ENCODE assay signal across 14 cellular contexts in the genomic region with DNA sequence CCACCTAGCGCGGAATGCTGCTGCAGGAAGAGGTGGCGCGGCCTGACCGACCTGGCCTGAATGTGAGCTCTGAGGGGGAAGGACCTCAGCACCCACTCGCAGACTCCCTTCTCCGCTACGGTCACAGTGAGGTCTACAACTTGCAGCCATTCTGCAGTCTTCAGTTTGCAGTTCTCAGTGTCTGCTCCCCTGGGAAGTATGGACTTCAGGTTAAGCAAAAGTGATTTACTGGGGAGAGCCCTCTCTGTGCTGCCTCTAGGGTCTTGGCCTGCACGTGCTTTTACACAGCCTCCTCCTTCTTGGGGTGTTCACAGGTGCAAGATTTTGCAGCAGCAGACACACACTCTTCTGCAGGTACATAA.
DNase-seq lines count a peak whose midpoint lies in the region; TF ChIP-seq lines count a peak whose summit lies in the region.
"Had no signal": no experiment of that assay in that cellular context is flagged by ENCODE, and none has a peak within 500 bp of the region (broad histone marks: within the 10 kb centered on the region; RNA-seq: fewer than 3 reads in every experiment).

No MANE protein-coding gene starts in this region.

- no peaks in the 10 kb centered on the region for H3K9me3 ChIP-seq in H9 (ENCODE audit: control insufficient read depth, low read depth, low read length)
- no peaks in the 10 kb centered on the region for H3K9me3 ChIP-seq in iPS-18c (ENCODE audit: control insufficient read depth, insufficient read depth, low read length)
- H3K9me3 ChIP-seq in smooth muscle cell (replicated peaks; ENCODE audit: low read depth): no peaks in the 10 kb centered on the region
- H3K9me3 ChIP-seq: body of pancreas, HAP-1, SJCRH30, suprapubic skin had no signal

- no peak overlapping the region for H2BK20ac ChIP-seq in H9 (ENCODE audit: low read depth, low read length, poor library complexity, severe bottlenecking)

- no peak overlapping the region for H2AK5ac ChIP-seq in H9 (ENCODE audit: insufficient read length, low read length)

- H3K4me1 ChIP-seq in H9 (ENCODE audit: insufficient read depth, low read length): no peaks in the 10 kb centered on the region; the same call in none of the 2 replicates
- peaks cover 12% of the 10 kb centered on the region for H3K4me1 ChIP-seq in smooth muscle cell (ENCODE audit: low read depth)
- H3K4me1 ChIP-seq: HAP-1, SJCRH30 had no signal

- H3K27ac Mint-ChIP-seq in H9: no peak overlapping the region

- no peaks in the 10 kb centered on the region for H3K36me3 ChIP-seq in smooth muscle cell (ENCODE audit: low read depth)
- H3K36me3 ChIP-seq: HAP-1, SJCRH30, suprapubic skin had no signal

- H4K20me1 ChIP-seq in H9 (ENCODE audit: control insufficient read depth, insufficient read depth, insufficient read length): no peaks in the 10 kb centered on the region
- H4K20me1 ChIP-seq in smooth muscle cell (ENCODE audit: low read depth): no peaks in the 10 kb centered on the region

- H3K4me2 ChIP-seq in H9 (ENCODE audit: insufficient read depth, insufficient read length, low read length) (peak overlapping the region; percentile 95), smooth muscle cell (peak overlapping the region; percentile 94)

- no peak overlapping the region for H3K56ac ChIP-seq in H9 (ENCODE audit: insufficient read length, low read depth, low read length)

- H2BK5ac ChIP-seq in H9 (ENCODE audit: insufficient read length, low read length): no peak overlapping the region

- H2AFZ ChIP-seq in H9 (ENCODE audit: low read length) (no peak overlapping the region), smooth muscle cell (ENCODE audit: low read depth) (no peak overlapping the region)

- H3K27me3 ChIP-seq in H9 (ENCODE audit: insufficient read depth, low read length) (peaks cover 16% of the 10 kb centered on the region), smooth muscle cell (ENCODE audit: low read depth) (peaks cover 56% of the 10 kb centered on the region)
- H3K27me3 ChIP-seq: SJCRH30 had no signal

- H2BK12ac ChIP-seq in H9 (ENCODE audit: insufficient read length, low read depth, low read length): no peak overlapping the region

- H3K79me2 ChIP-seq in H9 (ENCODE audit: insufficient read depth, low read length) (no peaks in the 10 kb centered on the region), smooth muscle cell (ENCODE audit: low read depth) (no peaks in the 10 kb centered on the region)

- no peak overlapping the region for H2BK15ac ChIP-seq in H9 (ENCODE audit: low read depth, low read length)

- H4K5ac ChIP-seq in H9 (ENCODE audit: insufficient read length, low read depth, low read length): no peak overlapping the region

- peak overlapping the region; percentile 83 to 91 for H3K4me3 Mint-ChIP-seq in H9

- H4K8ac ChIP-seq in H9 (replicated peaks; ENCODE audit: insufficient read length, low read depth, low read length): no peak overlapping the region

- H3K18ac ChIP-seq in H9 (ENCODE audit: insufficient read length, low read depth, low read length): no peak overlapping the region

- H3K4me3 ChIP-seq in astrocyte of the cerebellum (ENCODE audit: low read depth, low read length) (peak overlapping the region; percentile 41), iPS-18c (ENCODE audit: insufficient read depth, low read depth, low read length) (peak overlapping the region; percentile 79), smooth muscle cell (no peak overlapping the region)
- H3K4me3 ChIP-seq: body of pancreas, HAP-1, SJCRH30 had no signal

- H3T11ph ChIP-seq in H9 (ENCODE audit: low read length): no peak overlapping the region

- no peak overlapping the region for H4K91ac ChIP-seq in H9 (ENCODE audit: insufficient read length, low read depth, low read length)

- peaks cover 0 to 4% (median 3%) of the 10 kb centered on the region in 3 experiments; a peak in 2 of 7 replicates for H3K36me3 Mint-ChIP-seq in H9 (ENCODE audit: insufficient read depth in 1 of 3, low read depth in 3 of 3)

- no peak overlapping the region for H3K14ac ChIP-seq in H9 (ENCODE audit: insufficient read depth, low read length)

- H3K4ac ChIP-seq in H9 (ENCODE audit: low read depth, low read length): no peak overlapping the region

- H3K23me2 ChIP-seq in H9 (ENCODE audit: insufficient read length, low read depth, low read length, poor library complexity, severe bottlenecking): peaks cover 16% of the 10 kb centered on the region

- no peak for DNase-seq in H9
- no peak for DNase-seq in astrocyte of the cerebellum (ENCODE audit: low read depth)
- DNase-seq in smooth muscle cell (lab: John Stamatoyannopoulos, UW; ENCODE audit: unreplicated experiment): no peak
- no peak for DNase-seq in NCI-H146 (lab: John Stamatoyannopoulos, UW)
- no peak for DNase-seq in substantia nigra (lab: John Stamatoyannopoulos, UW)
- DNase-seq in iPS-NIHi7 (ENCODE audit: extremely low spot score): no peak
- DNase-seq: activated CD8-positive, alpha-beta memory T cell treated with anti-CD3 and anti-CD28 coated beads for 24 hours; activated gamma-delta T cell; Karpas-422; SJCRH30 had no signal

- H3K27ac ChIP-seq in H9 (ENCODE audit: insufficient read length, low read depth, low read length): no peak overlapping the region
- no peak overlapping the region for H3K27ac ChIP-seq in smooth muscle cell (ENCODE audit: low read depth)
- no peak overlapping the region for H3K27ac ChIP-seq in substantia nigra (ENCODE audit: low read depth, low read length, poor library complexity, severe bottlenecking)
- H3K27ac ChIP-seq: body of pancreas, SJCRH30, suprapubic skin had no signal

- H3K9ac ChIP-seq in H9 (ENCODE audit: extremely low read depth, insufficient read length, low read length) (no peak overlapping the region), smooth muscle cell (ENCODE audit: low read depth) (no peak overlapping the region)

- H3K4me1 Mint-ChIP-seq in H9: peaks cover 29 to 35% of the 10 kb centered on the region in 2 experiments

- H2BK120ac ChIP-seq in H9 (ENCODE audit: low read depth, low read length, poor library complexity, severe bottlenecking): no peak overlapping the region

- H3F3A ChIP-seq in smooth muscle cell (ENCODE audit: low read depth): no peaks in the 10 kb centered on the region

- H3K23ac ChIP-seq in H9 (ENCODE audit: insufficient read length, low read depth, low read length): no peak overlapping the region

- TF ChIP-seq CTCF in H9 (conservative IDR thresholded peaks at IDR 0.05): no peak
- no peak for TF ChIP-seq CTCF in astrocyte of the cerebellum (IDR thresholded peaks at IDR 0.05; ENCODE audit: low read depth, low read length, missing control alignments)
- TF ChIP-seq CTCF in smooth muscle cell (IDR thresholded peaks at IDR 0.05; ENCODE audit: borderline replicate concordance, insufficient read depth, poor library complexity, severe bottlenecking): no peak

- in situ Hi-C loops in astrocyte of the cerebellum (cut with HindIII; ENCODE audit: low sequenced_read_pairs): no loop called here

- H3K27me3 Mint-ChIP-seq in H9 (ENCODE audit: low read depth): peaks cover 49% of the 10 kb centered on the region

- H3K9me3 Mint-ChIP-seq in H9: peaks cover 4% of the 10 kb centered on the region in 2 experiments; a peak in 3 of 5 replicates

- H3K79me1 ChIP-seq in H9 (ENCODE audit: insufficient read depth, low read depth, low read length, poor library complexity, severe bottlenecking): no peaks in the 10 kb centered on the region

- no CpG with 5 or more reads among the region's 9 CpGs for WGBS in H9 (ENCODE audit: extremely low coverage, insufficient read length, low lambda C conversion rate)
- WGBS in smooth muscle cell (ENCODE audit: low lambda C conversion rate): 13% methylated on average over 9 of the region's 9 CpGs
